ENCODE assay signal across 8 cellular contexts in the genomic region with DNA sequence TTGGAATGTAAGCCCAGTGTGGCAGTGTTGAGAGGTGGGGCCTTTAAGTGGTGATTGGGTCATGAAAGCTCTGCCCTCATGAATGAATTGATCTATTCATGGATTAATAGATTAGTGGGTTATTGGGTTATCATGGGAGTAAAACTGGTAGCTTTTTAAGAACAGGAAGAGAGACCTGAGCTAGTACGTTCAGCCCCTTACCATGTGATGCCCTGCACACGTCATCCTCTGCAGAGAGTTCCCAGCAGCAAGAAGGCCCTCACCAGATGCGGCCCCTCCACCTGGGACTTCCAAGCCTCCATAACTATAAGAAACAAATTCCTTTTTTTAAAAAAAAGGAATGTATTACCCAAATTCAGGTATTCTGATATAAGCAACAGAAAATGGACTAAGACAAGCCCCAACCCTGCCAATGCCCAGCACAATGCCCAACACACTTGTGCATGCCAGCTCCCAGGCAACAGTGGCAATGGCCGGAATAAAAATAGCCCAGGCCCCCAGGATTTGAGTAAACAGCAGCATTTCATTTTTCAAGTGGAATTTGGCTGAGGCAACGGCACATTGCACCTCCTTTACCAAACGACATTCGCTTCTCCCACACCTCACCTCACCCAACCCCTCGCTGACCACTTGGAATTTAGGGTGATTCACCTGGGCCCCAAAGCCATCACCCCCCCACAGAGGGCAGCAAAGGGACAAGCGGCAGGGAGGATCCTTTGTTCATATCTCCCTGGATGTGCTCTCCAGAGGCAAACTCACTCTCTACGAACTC.
DNase-seq lines count a peak whose midpoint lies in the region; ATAC-seq, FAIRE-seq and TF ChIP-seq lines count a peak whose summit lies in the region.
"Had no signal": no experiment of that assay in that cellular context is flagged by ENCODE, and none has a peak within 500 bp of the region (broad histone marks: within the 10 kb centered on the region; RNA-seq: fewer than 3 reads in every experiment).

No MANE protein-coding gene starts in this region.

- TF ChIP-seq POLR2A in HepG2 (IDR thresholded peaks at IDR 0.05; ENCODE audit: insufficient read depth in 1 of 2, low read depth in 2 of 2, low read length in 2 of 2): no peak

- BruUV-seq in HepG2 (replicated peaks; lab: Mats Ljungman, UMichigan): no TSS peak

- intact Hi-C loops in HepG2 (cut with micrococcal nuclease; ENCODE audit: unreplicated experiment): no loop called here

- peaks cover 18% of the 10 kb centered on the region for H3K4me1 ChIP-seq in NT2/D1 (ENCODE audit: insufficient read depth, insufficient read length)
- peaks cover 12% of the 10 kb centered on the region for H3K4me1 ChIP-seq in effector memory CD4-positive, alpha-beta T cell (ENCODE audit: control insufficient read depth, insufficient read depth, low read length, poor library complexity, severe bottlenecking)
- H3K4me1 ChIP-seq in HepG2 (ENCODE audit: insufficient read depth, low read length): peaks cover 47% of the 10 kb centered on the region
- H3K4me1 ChIP-seq in subcutaneous abdominal adipose tissue (ENCODE audit: control insufficient read depth in 5 of 5, insufficient read depth in 5 of 5, low read length in 5 of 5): peaks cover 3 to 56% (median 49%) of the 10 kb centered on the region in 5 donors
- H3K4me1 ChIP-seq in small intestine (ENCODE audit: control insufficient read depth in 2 of 2, insufficient read depth in 1 of 2, low read depth in 1 of 2, low read length in 1 of 2): peaks cover 5 to 17% of the 10 kb centered on the region in 2 donors

- no peaks in the 10 kb centered on the region for H3K79me2 ChIP-seq in HepG2 (ENCODE audit: insufficient read depth, low read length)

- no peaks in the 10 kb centered on the region for H3K36me3 ChIP-seq in NT2/D1 (ENCODE audit: insufficient read depth, insufficient read length, low read length)
- H3K36me3 ChIP-seq in effector memory CD4-positive, alpha-beta T cell (ENCODE audit: control insufficient read depth, insufficient read depth, low read length): no peaks in the 10 kb centered on the region
- H3K36me3 ChIP-seq in HepG2 (replicated peaks in 1 of 2; ENCODE audit: control insufficient read depth in 1 of 2, insufficient read depth in 2 of 2, low read length in 2 of 2): no peaks in the 10 kb centered on the region
- no peaks in the 10 kb centered on the region for H3K36me3 ChIP-seq in subcutaneous abdominal adipose tissue (ENCODE audit: control insufficient read depth in 5 of 5, insufficient read depth in 5 of 5, low read length in 5 of 5)
- H3K36me3 ChIP-seq in small intestine (ENCODE audit: control insufficient read depth in 2 of 2, insufficient read depth in 2 of 2, low read length in 2 of 2): no peaks in the 10 kb centered on the region

- H4K20me1 ChIP-seq in HepG2 (ENCODE audit: insufficient read depth, low read length): no peaks in the 10 kb centered on the region

- no peak for TF ChIP-seq RAD21 in HepG2 (CRISPR knock-in tag; IDR thresholded peaks at IDR 0.05)

- CTCF ChIA-PET in HepG2 (lab: Yijun Ruan, JAX; ENCODE audit: low intra/inter-chr PET ratio, low total read pairs): no interaction called here

- FAIRE-seq in HepG2 (lab: Jason Lieb, UNC) (no peak), small intestine (lab: Jason Lieb, UNC) (no peak)

- H2AFZ ChIP-seq in HepG2 (ENCODE audit: low read length): no peak overlapping the region

- no peak for DNase-seq in NT2/D1 (ENCODE audit: low read depth, low spot score)
- DNase-seq in effector memory CD4-positive, alpha-beta T cell: no peak
- no peak for DNase-seq in HepG2 (ENCODE audit: low spot score)
- no peak for DNase-seq in small intestine
- DNase-seq: NCI-H2029 had no signal

- in situ Hi-C loops in HepG2 (cut with HindIII; ENCODE audit: extremely low pct_ligation_motif_present, low pct_unique_long_range_greater_than_20kb): no loop called here

- peak overlapping the region; percentile 39 for H3K9ac ChIP-seq in NT2/D1 (ENCODE audit: insufficient read length, low read depth)
- no peak overlapping the region for H3K9ac ChIP-seq in HepG2 (ENCODE audit: insufficient read depth, low read depth, low read length)
- H3K9ac ChIP-seq in subcutaneous abdominal adipose tissue (ENCODE audit: low read length in 5 of 5): no peak overlapping the region

- H3K27ac ChIP-seq in effector memory CD4-positive, alpha-beta T cell (ENCODE audit: insufficient read depth, low read length, poor library complexity, severe bottlenecking): peak overlapping the region; percentile 56
- no peak overlapping the region for H3K27ac ChIP-seq in HepG2 (ENCODE audit: extremely low read length, insufficient read depth, low read length)
- H3K27ac ChIP-seq in subcutaneous abdominal adipose tissue (ENCODE audit: low read depth, low read length): peak overlapping the region; percentile 54
- H3K27ac ChIP-seq in small intestine (ENCODE audit: low read depth in 1 of 2, low read length in 1 of 2): peak overlapping the region in 1 of 2 donors; percentile 41

- H3K4me3 ChIP-seq in NT2/D1 (ENCODE audit: insufficient read length, low read depth) (no peak overlapping the region), HepG2 (replicated peaks in 1 of 3; ENCODE audit: insufficient read depth in 1 of 3, low read depth in 2 of 3, low read length in 3 of 3) (no peak overlapping the region), subcutaneous abdominal adipose tissue (ENCODE audit: low read depth in 1 of 5, low read length in 5 of 5) (no peak overlapping the region), small intestine (ENCODE audit: low read depth in 1 of 2, low read length in 2 of 2) (no peak overlapping the region)
- no peak overlapping the region for H3K4me3 ChIP-seq in effector memory CD4-positive, alpha-beta T cell (ENCODE audit: insufficient read depth, low read depth, low read length, poor library complexity, severe bottlenecking)

- H3K4me2 ChIP-seq in HepG2 (ENCODE audit: low read depth, low read length): no peak overlapping the region

- TF ChIP-seq CTCF in HepG2 (CRISPR knock-in tag; IDR thresholded peaks at IDR 0.05): peak; percentile 18; the same call in 1 of the 2 replicates

- TF ChIP-seq EP300 in HepG2 (IDR thresholded peaks at IDR 0.05; ENCODE audit: low read depth in 2 of 2, low read length in 2 of 2) (no peak), HepG2 (CRISPR knock-in tag; IDR thresholded peaks at IDR 0.05; ENCODE audit: borderline replicate concordance) (no peak)

- POLR2A ChIA-PET in HepG2 (lab: Yijun Ruan, JAX): no interaction called here

- peaks cover 16% of the 10 kb centered on the region for H3K27me3 ChIP-seq in NT2/D1 (ENCODE audit: insufficient read depth, insufficient read length)
- no peaks in the 10 kb centered on the region for H3K27me3 ChIP-seq in effector memory CD4-positive, alpha-beta T cell (replicated peaks; ENCODE audit: control insufficient read depth, insufficient read depth, low read length, poor library complexity, severe bottlenecking)
- H3K27me3 ChIP-seq in HepG2 (ENCODE audit: control insufficient read depth in 1 of 2, insufficient read depth in 2 of 2, low read length in 2 of 2): no peaks in the 10 kb centered on the region
- no peaks in the 10 kb centered on the region for H3K27me3 ChIP-seq in subcutaneous abdominal adipose tissue (ENCODE audit: control insufficient read depth in 5 of 5, insufficient read depth in 4 of 5, low read length in 5 of 5)
- no peaks in the 10 kb centered on the region for H3K27me3 ChIP-seq in small intestine (ENCODE audit: control insufficient read depth in 2 of 2, insufficient read depth in 2 of 2, low read length in 2 of 2)

- no peaks in the 10 kb centered on the region for H3K9me3 ChIP-seq in NT2/D1 (ENCODE audit: insufficient read depth, low read length)
- no peaks in the 10 kb centered on the region for H3K9me3 ChIP-seq in effector memory CD4-positive, alpha-beta T cell (ENCODE audit: control insufficient read depth, low read length)
- no peaks in the 10 kb centered on the region for H3K9me3 ChIP-seq in HepG2 (ENCODE audit: low read length)
- H3K9me3 ChIP-seq in subcutaneous abdominal adipose tissue (ENCODE audit: control insufficient read depth in 5 of 5, low read length in 5 of 5): no peaks in the 10 kb centered on the region
- H3K9me3 ChIP-seq in small intestine (ENCODE audit: control insufficient read depth, low read depth): no peaks in the 10 kb centered on the region

- WGBS in HepG2 (ENCODE audit: low lambda C conversion rate): 86% methylated on average over 10 of the region's 10 CpGs
- WGBS in small intestine, 3 donors: 74 to 86% (median 79%) methylated on average over 10 of the region's 10 CpGs

- no peak for ATAC-seq in HepG2
- ATAC-seq in HG02852 (IDR thresholded peaks at IDR 0.05; ENCODE audit: unreplicated experiment): no peak
- ATAC-seq in HG03196 (IDR thresholded peaks at IDR 0.05; ENCODE audit: unreplicated experiment): no peak

TF ChIP-seq in HepG2, 621 proteins besides CTCF, POLR2A, EP300 and RAD21:
- TF ChIP-seq SMC3 (IDR thresholded peaks at IDR 0.05; ENCODE audit: low read length): 0 out of 2 replicates have a peak, but pooled peaks have one; percentile 10
- TF ChIP-seq SIX1 (CRISPR knock-in tag; IDR thresholded peaks at IDR 0.05; ENCODE audit: borderline replicate concordance): no peak
- TF ChIP-seq STAG1 (CRISPR knock-in tag; IDR thresholded peaks at IDR 0.05): 0 out of 2 replicates have a peak, but pooled peaks have one; percentile 5
